13 cellular contexts compared by ENCODE assay signal in the genomic region with DNA sequence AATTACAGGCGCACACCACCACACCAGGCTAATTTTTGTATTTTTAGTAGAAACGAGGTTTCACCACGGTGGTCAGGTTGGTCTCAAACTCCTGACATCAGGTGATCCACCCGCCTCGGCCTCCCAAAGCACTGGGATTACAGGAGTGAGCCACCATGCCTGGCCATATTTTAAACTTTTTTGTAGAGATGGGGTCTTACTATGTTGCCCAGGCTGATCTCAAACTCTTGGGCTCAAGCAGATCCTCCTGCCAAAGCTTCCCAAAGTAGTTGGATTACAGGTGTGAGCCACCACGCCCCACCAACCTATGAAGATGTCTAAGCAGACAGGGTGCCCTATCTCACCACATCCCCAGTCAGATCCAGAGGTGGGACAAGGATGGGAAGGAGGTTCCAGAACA. TPM values are rescaled to one million over a fixed set of nuclear protein-coding genes. Genes with fewer than 3 reads are reported as not detected.
"Had no signal": no experiment of that assay in that cellular context is flagged by ENCODE, and none has a peak within 500 bp of the region (broad histone marks: within the 10 kb centered on the region; RNA-seq: fewer than 3 reads in every experiment).

No MANE protein-coding gene starts in this region.

RNA-seq across cellular contexts. Expression of a gene that starts 2.5 kb away (rescaled TPM):
- total RNA-seq: T-helper 17 cell had no signal

RNA-seq across cellular contexts. Expression of a gene that starts 6.3 kb away (rescaled TPM):
- total RNA-seq: activated B cell treated with CpG ODN at 0.5 μM for 24 hours had no signal

RNA-seq across cellular contexts. Expression of a gene that starts 30.1 kb away (rescaled TPM):
- total RNA-seq: activated B cell treated with CpG ODN at 0.5 μM for 24 hours; activated CD4-positive, alpha-beta memory T cell treated with anti-CD3 and anti-CD28 coated beads for 36 hours; activated naive CD4-positive, alpha-beta T cell treated with anti-CD3 and anti-CD28 coated beads for 36 hours; activated naive CD4-positive, alpha-beta T cell treated with anti-CD3 and anti-CD28 coated beads, Interleukin-2, amount 50 U/mL, for 72 hours; activated T-cell treated with anti-CD3 and anti-CD28 coated beads, Interleukin-2, amount 50 U/mL, for 4 hours; activated T-helper 1 cell treated with anti-CD3 and anti-CD28 coated beads, Interleukin-12 subunit alpha, Interleukin-12 subunit beta, Interleukin-2, Interleukin-4 antibody, amounts not matched to agents 30 ng/mL and 10 ng/mL and 1 ng/mL, durations not matched to agents 14 hours and 24 hours and 36 hours; aorta; LHCN-M2; NCI-H460; RPMI7951; SK-MEL-5; T-cell; T-helper 17 cell had no signal
- polyA plus RNA-seq: aorta had no signal

RNA-seq across cellular contexts. Expression of a gene that starts 34.0 kb away (rescaled TPM):
- total RNA-seq: activated B cell treated with CpG ODN at 0.5 μM for 24 hours; activated CD4-positive, alpha-beta memory T cell treated with anti-CD3 and anti-CD28 coated beads for 36 hours; activated naive CD4-positive, alpha-beta T cell treated with anti-CD3 and anti-CD28 coated beads for 36 hours; activated naive CD4-positive, alpha-beta T cell treated with anti-CD3 and anti-CD28 coated beads, Interleukin-2, amount 50 U/mL, for 72 hours; activated T-cell treated with anti-CD3 and anti-CD28 coated beads, Interleukin-2, amount 50 U/mL, for 4 hours; activated T-helper 1 cell treated with anti-CD3 and anti-CD28 coated beads, Interleukin-12 subunit alpha, Interleukin-12 subunit beta, Interleukin-2, Interleukin-4 antibody, amounts not matched to agents 30 ng/mL and 10 ng/mL and 1 ng/mL, durations not matched to agents 14 hours and 24 hours and 36 hours; LHCN-M2; NCI-H460; RPMI7951; T-helper 17 cell had no signal
